In genomic region chr2:136191041-136191440, GRCh38 we compare ENCODE assay signal across 21 cellular contexts.
"Had no signal": no experiment of that assay in that cellular context is flagged by ENCODE, and none has a peak within 500 bp of the region (broad histone marks: within the 10 kb centered on the region; RNA-seq: fewer than 3 reads in every experiment).

No MANE protein-coding gene starts in this region.

- H3K36me3 ChIP-seq: heart left ventricle, neural progenitor cell, ovary, right atrium auricular region, tibial artery, upper lobe of left lung, uterus had no signal

- H3K4me3 ChIP-seq: heart left ventricle, lung, neural progenitor cell, ovary, right atrium auricular region, tibial artery, upper lobe of left lung, uterus had no signal

- H3K27ac ChIP-seq: heart left ventricle, neural progenitor cell, ovary, right atrium auricular region, tibial artery, upper lobe of left lung, uterus had no signal

- H3K4me1 ChIP-seq: heart left ventricle, right atrium auricular region, tibial artery, upper lobe of left lung, uterus had no signal

- H3K9me3 ChIP-seq: heart left ventricle, ovary, right atrium auricular region, tibial artery, upper lobe of left lung, uterus had no signal

- H3K27ac Mint-ChIP-seq: natural killer cell treated with Interleukin-12 subunit alpha and Interleukin-12 subunit beta and Interleukin-15 and Interleukin-18, amount 100 ng/mL, for 72 hours; stimulated activated naive CD8-positive, alpha-beta T cell treated with anti-CD3 and anti-CD28 coated beads, Interleukin-15, Interleukin-2, amounts not matched to agents 100 ng/mL and 50 ng/mL, for 24 hours had no signal

- H3K9me3 Mint-ChIP-seq: natural killer cell treated with Interleukin-12 subunit alpha and Interleukin-12 subunit beta and Interleukin-15 and Interleukin-18, amount 100 ng/mL, for 72 hours; stimulated activated naive CD8-positive, alpha-beta T cell treated with anti-CD3 and anti-CD28 coated beads, Interleukin-15, Interleukin-2, amounts not matched to agents 100 ng/mL and 50 ng/mL, for 24 hours had no signal

- ATAC-seq: heart left ventricle; left colon; left ventricle myocardium superior; natural killer cell treated with Interleukin-12 subunit alpha and Interleukin-12 subunit beta and Interleukin-15 and Interleukin-18, amount 100 ng/mL, for 72 hours had no signal

- H3K27me3 ChIP-seq: heart left ventricle, neural progenitor cell, ovary, right atrium auricular region, tibial artery, upper lobe of left lung, uterus had no signal

- H3K27me3 Mint-ChIP-seq: natural killer cell treated with Interleukin-12 subunit alpha and Interleukin-12 subunit beta and Interleukin-15 and Interleukin-18, amount 100 ng/mL, for 72 hours; stimulated activated naive CD8-positive, alpha-beta T cell treated with anti-CD3 and anti-CD28 coated beads, Interleukin-15, Interleukin-2, amounts not matched to agents 100 ng/mL and 50 ng/mL, for 24 hours had no signal

- H3K4me3 Mint-ChIP-seq: natural killer cell treated with Interleukin-12 subunit alpha and Interleukin-12 subunit beta and Interleukin-15 and Interleukin-18, amount 100 ng/mL, for 72 hours; neural progenitor cell; stimulated activated naive CD8-positive, alpha-beta T cell treated with anti-CD3 and anti-CD28 coated beads, Interleukin-15, Interleukin-2, amounts not matched to agents 100 ng/mL and 50 ng/mL, for 24 hours had no signal

- H3K36me3 Mint-ChIP-seq: natural killer cell treated with Interleukin-12 subunit alpha and Interleukin-12 subunit beta and Interleukin-15 and Interleukin-18, amount 100 ng/mL, for 72 hours; neural progenitor cell had no signal

- DNase-seq: dermis blood vessel endothelial cell; effector CD4-positive, alpha-beta T cell; heart left ventricle; hippocampal formation; left colon; left ventricle myocardium superior; mesenchymal stem cell; midbrain; nucleus accumbens; ovary; small intestine; stimulated activated CD4-positive, alpha-beta T cell treated with anti-CD3 and anti-CD28 coated beads, Interleukin-12 subunit alpha, Interleukin-12 subunit beta, amount 100 ng/mL, for 4 hours; stimulated activated CD4-positive, alpha-beta T cell treated with anti-CD3 and anti-CD28 coated beads, Interleukin-2, amount 100 ng/mL, for 48 hours; tibial artery; upper lobe of left lung; uterus had no signal
